24 cellular contexts compared by ENCODE assay signal in genomic region chr3:127990051-127990450, GRCh38.
"Had no signal": no experiment of that assay in that cellular context is flagged by ENCODE, and none has a peak within 500 bp of the region (broad histone marks: within the 10 kb centered on the region; RNA-seq: fewer than 3 reads in every experiment).

No MANE protein-coding gene starts in this region.

- DNase-seq: cerebellar nuclear complex; cortex of kidney; effector memory CD8-positive, alpha-beta T cell; erythroblast; esophagus squamous epithelium; head of caudate nucleus; naive thymus-derived CD4-positive, alpha-beta T cell; nucleus accumbens; small intestine; stimulated activated CD4-positive, alpha-beta T cell treated with anti-CD3 and anti-CD28 coated beads, Interleukin-15, amount 100 ng/mL, for 24 hours; stimulated activated CD4-positive, alpha-beta T cell treated with anti-CD3 and anti-CD28 coated beads, Interleukin-2, amount 100 ng/mL, for 48 hours; stimulated activated naive B cell treated with anti-CD40 and anti-IgM and Interleukin-4, amounts not matched to agents 10 μg/mL and 1 μg/mL and 100 μg/mL, for 72 hours had no signal

- H3K27me3 ChIP-seq: esophagus squamous epithelium, neural progenitor cell, right atrium auricular region, tibial nerve, upper lobe of left lung had no signal

- H3K4me3 ChIP-seq: esophagus squamous epithelium, lung, neural progenitor cell, right atrium auricular region, thoracic aorta, tibial nerve, upper lobe of left lung had no signal

- H3K9me3 Mint-ChIP-seq: effector memory CD8-positive, alpha-beta T cell; memory B cell; nephron; neural progenitor cell; stimulated activated naive CD8-positive, alpha-beta T cell treated with anti-CD3 and anti-CD28 coated beads, Interleukin-15, Interleukin-2, amounts not matched to agents 100 ng/mL and 50 ng/mL, for 24 hours had no signal

- H3K27ac Mint-ChIP-seq: effector memory CD8-positive, alpha-beta T cell; memory B cell; naive thymus-derived CD4-positive, alpha-beta T cell; nephron; neural progenitor cell; progenitor cell of endocrine pancreas; stimulated activated naive B cell treated with anti-CD40 and anti-IgM and Interleukin-4, amounts not matched to agents 10 μg/mL and 1 μg/mL and 100 μg/mL, for 72 hours; stimulated activated naive CD8-positive, alpha-beta T cell treated with anti-CD3 and anti-CD28 coated beads, Interleukin-15, Interleukin-2, amounts not matched to agents 100 ng/mL and 50 ng/mL, for 24 hours had no signal

- ATAC-seq: effector memory CD8-positive, alpha-beta T cell; left lobe of liver; naive thymus-derived CD4-positive, alpha-beta T cell; sciatic nerve; stimulated activated naive B cell treated with anti-CD40 and anti-IgM and Interleukin-4, amounts not matched to agents 10 μg/mL and 1 μg/mL and 100 μg/mL, for 72 hours had no signal

- H3K27ac ChIP-seq: esophagus squamous epithelium, neural progenitor cell, right atrium auricular region, thoracic aorta, tibial nerve, upper lobe of left lung had no signal

- H3K4me3 Mint-ChIP-seq: effector memory CD8-positive, alpha-beta T cell; memory B cell; naive thymus-derived CD4-positive, alpha-beta T cell; nephron; neural progenitor cell; stimulated activated naive B cell treated with anti-CD40 and anti-IgM and Interleukin-4, amounts not matched to agents 10 μg/mL and 1 μg/mL and 100 μg/mL, for 72 hours; stimulated activated naive CD8-positive, alpha-beta T cell treated with anti-CD3 and anti-CD28 coated beads, Interleukin-15, Interleukin-2, amounts not matched to agents 100 ng/mL and 50 ng/mL, for 24 hours had no signal

- H3K9ac ChIP-seq: neural progenitor cell had no signal

- H3K9me3 ChIP-seq: esophagus squamous epithelium, right atrium auricular region, thoracic aorta, upper lobe of left lung had no signal

- H3K4me1 Mint-ChIP-seq: memory B cell; naive thymus-derived CD4-positive, alpha-beta T cell; nephron; stimulated activated naive B cell treated with anti-CD40 and anti-IgM and Interleukin-4, amounts not matched to agents 10 μg/mL and 1 μg/mL and 100 μg/mL, for 72 hours had no signal

- H3K4me2 ChIP-seq: neural progenitor cell had no signal

- H3K27me3 Mint-ChIP-seq: stimulated activated naive B cell treated with anti-CD40 and anti-IgM and Interleukin-4, amounts not matched to agents 10 μg/mL and 1 μg/mL and 100 μg/mL, for 72 hours had no signal

- H2AFZ ChIP-seq: neural progenitor cell had no signal

- H3K36me3 Mint-ChIP-seq: neural progenitor cell; stimulated activated naive B cell treated with anti-CD40 and anti-IgM and Interleukin-4, amounts not matched to agents 10 μg/mL and 1 μg/mL and 100 μg/mL, for 72 hours had no signal

- H3K36me3 ChIP-seq: esophagus squamous epithelium, neural progenitor cell, right atrium auricular region, thoracic aorta, tibial nerve, upper lobe of left lung had no signal

- H3K4me1 ChIP-seq: esophagus squamous epithelium, neural progenitor cell, tibial nerve, upper lobe of left lung had no signal
